23 cellular contexts compared by ENCODE assay signal in genomic region chr3:155991291-155991690, GRCh38.
"Had no signal": no experiment of that assay in that cellular context is flagged by ENCODE, and none has a peak within 500 bp of the region (broad histone marks: within the 10 kb centered on the region; RNA-seq: fewer than 3 reads in every experiment).

No MANE protein-coding gene starts in this region.

- H3K4me3 Mint-ChIP-seq: effector memory CD8-positive, alpha-beta T cell; naive thymus-derived CD8-positive, alpha-beta T cell; neural crest cell; stimulated activated effector memory CD8-positive, alpha-beta T cell treated with anti-CD3 and anti-CD28 coated beads, Interleukin-12 subunit alpha, Interleukin-12 subunit beta, amount 100 ng/mL, for 72 hours; type B pancreatic cell had no signal

- H3K4me1 ChIP-seq: esophagus squamous epithelium, left lung, prostate gland, right atrium auricular region, stomach, tibial artery had no signal

- H3K9me3 Mint-ChIP-seq: effector memory CD8-positive, alpha-beta T cell; naive thymus-derived CD8-positive, alpha-beta T cell; neural crest cell; stimulated activated effector memory CD8-positive, alpha-beta T cell treated with anti-CD3 and anti-CD28 coated beads, Interleukin-12 subunit alpha, Interleukin-12 subunit beta, amount 100 ng/mL, for 72 hours; type B pancreatic cell had no signal

- DNase-seq: cerebellar nuclear complex; cortex of kidney; effector memory CD8-positive, alpha-beta T cell; erythroblast; esophagus squamous epithelium; head of caudate nucleus; kidney; left cardiac atrium; left lung; naive thymus-derived CD8-positive, alpha-beta T cell; sigmoid colon; stimulated activated CD4-positive, alpha-beta T cell treated with anti-CD3 and anti-CD28 coated beads, Interleukin-2, amount 100 ng/mL, for 24 hours; stimulated activated CD4-positive, alpha-beta T cell treated with anti-CD3 and anti-CD28 coated beads, Interleukin-4, amount 100 ng/mL, for 24 hours; stimulated activated naive CD4-positive, alpha-beta T cell treated with Interleukin-2 at 50 U/mL for 16 hours; stomach; tibial artery had no signal

- H3K4me3 ChIP-seq: esophagus squamous epithelium, left lung, prostate gland, right atrium auricular region, sigmoid colon, stomach, tibial artery had no signal

- H3K36me3 ChIP-seq: esophagus squamous epithelium, left lung, prostate gland, right atrium auricular region, sigmoid colon, stomach, tibial artery had no signal

- H3K36me3 Mint-ChIP-seq: naive thymus-derived CD8-positive, alpha-beta T cell; stimulated activated effector memory CD8-positive, alpha-beta T cell treated with anti-CD3 and anti-CD28 coated beads, Interleukin-12 subunit alpha, Interleukin-12 subunit beta, amount 100 ng/mL, for 72 hours; type B pancreatic cell had no signal

- ATAC-seq: effector memory CD8-positive, alpha-beta T cell; left cardiac atrium; left lung; naive thymus-derived CD8-positive, alpha-beta T cell; stimulated activated effector memory CD8-positive, alpha-beta T cell treated with anti-CD3 and anti-CD28 coated beads, Interleukin-12 subunit alpha, Interleukin-12 subunit beta, amount 100 ng/mL, for 72 hours had no signal

- H3K4me1 Mint-ChIP-seq: naive thymus-derived CD8-positive, alpha-beta T cell had no signal

- H3K27me3 ChIP-seq: esophagus squamous epithelium, left lung, right atrium auricular region, sigmoid colon, stomach, tibial artery had no signal

- H3K27ac ChIP-seq: esophagus squamous epithelium, left lung, prostate gland, right atrium auricular region, sigmoid colon, stomach, tibial artery had no signal

- FAIRE-seq: endometrium, frontal cortex, kidney had no signal

- H3K9me3 ChIP-seq: esophagus squamous epithelium, left lung, prostate gland, right atrium auricular region, sigmoid colon, stomach, tibial artery had no signal

- H3K27ac Mint-ChIP-seq: effector memory CD8-positive, alpha-beta T cell; naive thymus-derived CD8-positive, alpha-beta T cell; stimulated activated effector memory CD8-positive, alpha-beta T cell treated with anti-CD3 and anti-CD28 coated beads, Interleukin-12 subunit alpha, Interleukin-12 subunit beta, amount 100 ng/mL, for 72 hours; type B pancreatic cell had no signal
